21 cellular contexts compared by ENCODE assay signal in genomic region chr9:81321551-81321950, GRCh38.
"Had no signal": no experiment of that assay in that cellular context is flagged by ENCODE, and none has a peak within 500 bp of the region (broad histone marks: within the 10 kb centered on the region; RNA-seq: fewer than 3 reads in every experiment).

No MANE protein-coding gene starts in this region.

- H3K4me3 Mint-ChIP-seq: dendritic cell treated with granulocyte-macrophage colony-stimulating factor and Interleukin-4, amounts not matched to agents 40 ng/mL and 50 ng/mL, for 4 days; naive thymus-derived CD4-positive, alpha-beta T cell; nephron progenitor cell; stimulated activated memory B cell treated with anti-CD40 and anti-IgM and Interleukin-4, amounts not matched to agents 10 μg/mL and 1 μg/mL and 100 μg/mL, for 72 hours; stimulated activated naive CD8-positive, alpha-beta T cell treated with anti-CD3 and anti-CD28 coated beads, Interleukin-15, amount 100 ng/mL, for 72 hours had no signal

- FAIRE-seq: colon, frontal cortex had no signal

- ATAC-seq: heart left ventricle; naive thymus-derived CD4-positive, alpha-beta T cell; psoas muscle; right lobe of liver; stimulated activated memory B cell treated with anti-CD40 and anti-IgM and Interleukin-4, amounts not matched to agents 10 μg/mL and 1 μg/mL and 100 μg/mL, for 72 hours; stimulated activated naive CD8-positive, alpha-beta T cell treated with anti-CD3 and anti-CD28 coated beads, Interleukin-15, amount 100 ng/mL, for 72 hours had no signal

- H3K36me3 Mint-ChIP-seq: naive thymus-derived CD4-positive, alpha-beta T cell; stimulated activated memory B cell treated with anti-CD40 and anti-IgM and Interleukin-4, amounts not matched to agents 10 μg/mL and 1 μg/mL and 100 μg/mL, for 72 hours had no signal

- H3K27ac Mint-ChIP-seq: dendritic cell treated with granulocyte-macrophage colony-stimulating factor and Interleukin-4, amounts not matched to agents 40 ng/mL and 50 ng/mL, for 4 days; naive thymus-derived CD4-positive, alpha-beta T cell; nephron progenitor cell; stimulated activated memory B cell treated with anti-CD40 and anti-IgM and Interleukin-4, amounts not matched to agents 10 μg/mL and 1 μg/mL and 100 μg/mL, for 72 hours; stimulated activated naive CD8-positive, alpha-beta T cell treated with anti-CD3 and anti-CD28 coated beads, Interleukin-15, amount 100 ng/mL, for 72 hours had no signal

- H3K4me1 Mint-ChIP-seq: stimulated activated memory B cell treated with anti-CD40 and anti-IgM and Interleukin-4, amounts not matched to agents 10 μg/mL and 1 μg/mL and 100 μg/mL, for 72 hours; stimulated activated naive CD8-positive, alpha-beta T cell treated with anti-CD3 and anti-CD28 coated beads, Interleukin-15, amount 100 ng/mL, for 72 hours had no signal

- H3K27me3 Mint-ChIP-seq: dendritic cell treated with granulocyte-macrophage colony-stimulating factor and Interleukin-4, amounts not matched to agents 40 ng/mL and 50 ng/mL, for 4 days; naive thymus-derived CD4-positive, alpha-beta T cell; stimulated activated memory B cell treated with anti-CD40 and anti-IgM and Interleukin-4, amounts not matched to agents 10 μg/mL and 1 μg/mL and 100 μg/mL, for 72 hours; stimulated activated naive CD8-positive, alpha-beta T cell treated with anti-CD3 and anti-CD28 coated beads, Interleukin-15, amount 100 ng/mL, for 72 hours had no signal

- H3K4me3 ChIP-seq: heart left ventricle, psoas muscle, right lobe of liver, spleen, testis, transverse colon had no signal

- DNase-seq: erythroblast; heart left ventricle; hypothalamus; kidney glomerular epithelial cell; mesendoderm; naive thymus-derived CD4-positive, alpha-beta T cell; nephron progenitor cell; psoas muscle; retina; right lobe of liver; spleen; stimulated activated CD4-positive, alpha-beta T cell treated with anti-CD3 and anti-CD28 coated beads, Interleukin-15, amount 100 ng/mL, for 24 hours; stimulated activated CD4-positive, alpha-beta T cell treated with anti-CD3 and anti-CD28 coated beads, Interleukin-1b, Interleukin-23, amount 100 ng/mL, for 48 hours; stimulated activated CD4-positive, alpha-beta T cell treated with anti-CD3 and anti-CD28 coated beads, Interleukin-4, amount 100 ng/mL, for 24 hours; stimulated activated naive CD8-positive, alpha-beta T cell treated with anti-CD3 and anti-CD28 coated beads, Interleukin-15, amount 100 ng/mL, for 72 hours; testis; transverse colon had no signal
